ENCODE assay signal across 8 cellular contexts in genomic region chr11:57637626-57638004, GRCh38. TPM values are rescaled to one million over a fixed set of nuclear protein-coding genes. Genes with fewer than 3 reads are reported as not detected.
A peak's percentile ranks its signal among the peaks of the same experiment; 100 is the strongest.
DNase-seq lines count a peak whose midpoint lies in the region; ATAC-seq and TF ChIP-seq lines count a peak whose summit lies in the region.

No MANE protein-coding gene starts in this region.

- intact Hi-C loops in natural killer cell (cut with micrococcal nuclease) = no loop called here

- no peaks in the 10 kb centered on the region for H3K9me3 ChIP-seq in MG63

- H3K27me3 ChIP-seq in MG63 = no peaks in the 10 kb centered on the region

- H3K36me3 Mint-ChIP-seq in natural killer cell = no peaks in the 10 kb centered on the region

- H3K27ac Mint-ChIP-seq in natural killer cell = peak overlapping the region in 1 of 2 donors; percentile 75

- peaks cover 29 to 30% of the 10 kb centered on the region in 2 donors for H3K27me3 Mint-ChIP-seq in natural killer cell (ENCODE audit: low read depth in 2 of 2)

- ATAC-seq in natural killer cell (no peak), GM18867 (IDR thresholded peaks at IDR 0.05; ENCODE audit: unreplicated experiment) (no peak), HG02973 (IDR thresholded peaks at IDR 0.05; ENCODE audit: unreplicated experiment) (no peak)

- peaks cover 2% of the 10 kb centered on the region for H3K36me3 ChIP-seq in MG63

- H3K4me3 ChIP-seq in MG63 = peak overlapping the region; percentile 83
- peak overlapping the region; percentile 62 for H3K4me3 ChIP-seq in epithelial cell of esophagus (ENCODE audit: low read length)

- peaks cover 9 to 19% of the 10 kb centered on the region in 2 donors for H3K4me1 Mint-ChIP-seq in natural killer cell

- TF ChIP-seq CTCF in epithelial cell of esophagus (IDR thresholded peaks at IDR 0.05; ENCODE audit: insufficient read depth, low read depth, low read length, missing control alignments) (no peak), natural killer cell (IDR thresholded peaks at IDR 0.05) (no peak)

- H3K9me3 Mint-ChIP-seq in natural killer cell = no peaks in the 10 kb centered on the region

- DNase-seq in AG08396 (ENCODE audit: low spot score) = peak; percentile 23
- DNase-seq in MG63 = no peak
- no peak for DNase-seq in epithelial cell of esophagus (ENCODE audit: low read depth)
- no peak for DNase-seq in natural killer cell
- DNase-seq in SW 1271 (lab: John Stamatoyannopoulos, UW) = no peak
- no peak for DNase-seq in T1000 (lab: John Stamatoyannopoulos, UW)

- H3K4me3 Mint-ChIP-seq in natural killer cell = peak overlapping the region; percentile 86

RNA-seq across cellular contexts. Expression of gene YPEL4, which starts 12.1 kb away (rescaled TPM):
- total RNA-seq in MG63 (2014; rRNA removed; shearing (Covaris generic); ENCODE audit: low replicate concordance) = not detected in 2 replicates
- total RNA-seq in natural killer cell = 1 to 10 TPM; 1.2 to 1.3 (median 1.2) TPM

RNA-seq across cellular contexts. Expression of gene CLP1, which starts 19.9 kb away (rescaled TPM):
- 16.8 and 27.4 TPM in 2 replicates for total RNA-seq in MG63 (2014; rRNA removed; shearing (Covaris generic); ENCODE audit: low replicate concordance)
- total RNA-seq in natural killer cell = 10 to 100 TPM; 18.5 to 23.1 (median 22.8) TPM

RNA-seq across cellular contexts. Expression of gene ZDHHC5, which starts 30.3 kb away (rescaled TPM):
- total RNA-seq in MG63 (2014; rRNA removed; shearing (Covaris generic); ENCODE audit: low replicate concordance) = 30.5 and 33.3 TPM in 2 replicates
- total RNA-seq in natural killer cell = 10 to 100 TPM; 46.1 to 64.0 (median 55.5) TPM

RNA-seq across cellular contexts. Expression of gene SERPING1, which starts 40.1 kb away (rescaled TPM):
- total RNA-seq in MG63 (2014; rRNA removed; shearing (Covaris generic); ENCODE audit: low replicate concordance) = 0.22 and 0.26 TPM in 2 replicates
- under 1 TPM in 1 of 3 donors, not detected in 2; 0.50 TPM for total RNA-seq in natural killer cell
